ENCODE assay signal across 13 cellular contexts in the genomic region with DNA sequence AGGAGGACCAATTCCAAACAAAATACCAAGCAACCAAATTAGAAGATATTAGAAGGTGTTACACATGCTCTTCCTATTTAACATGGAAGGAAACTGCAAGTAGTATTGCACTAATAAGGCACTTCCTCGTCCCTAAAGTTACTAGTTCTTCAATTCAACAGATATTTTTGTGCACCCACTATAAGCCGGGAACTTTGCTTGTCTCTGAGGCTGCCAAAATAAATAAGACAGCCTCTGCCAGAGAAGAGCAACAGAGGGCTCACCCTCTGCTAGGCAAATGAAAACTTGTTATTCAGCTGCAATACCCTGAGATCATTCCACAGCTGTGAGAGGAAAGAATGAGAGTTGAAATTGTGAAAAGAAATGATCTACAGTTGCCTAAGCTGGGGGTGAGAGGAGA. TPM values are rescaled to one million over a fixed set of nuclear protein-coding genes. Genes with fewer than 3 reads are reported as not detected.
A peak's percentile ranks its signal among the peaks of the same experiment; 100 is the strongest.
DNase-seq lines count a peak whose midpoint lies in the region; ATAC-seq and TF ChIP-seq lines count a peak whose summit lies in the region.
"Had no signal": no experiment of that assay in that cellular context is flagged by ENCODE, and none has a peak within 500 bp of the region (broad histone marks: within the 10 kb centered on the region; RNA-seq: fewer than 3 reads in every experiment).

No MANE protein-coding gene starts in this region.

- in situ Hi-C loops in astrocyte of the spinal cord (cut with HindIII; ENCODE audit: low sequenced_read_pairs), result no loop called here

- H3K4me1 Mint-ChIP-seq in progenitor cell of endocrine pancreas (ENCODE audit: low read depth), result peaks cover 4% of the 10 kb centered on the region
- no peaks in the 10 kb centered on the region for H3K4me1 Mint-ChIP-seq in mesothelial cell of epicardium

- H3K4me3 ChIP-seq in astrocyte of the spinal cord (ENCODE audit: low read depth, low read length) (no peak overlapping the region), skeletal muscle cell (ENCODE audit: low read depth, low read length) (no peak overlapping the region)

- peaks cover 4% of the 10 kb centered on the region for H3K27me3 Mint-ChIP-seq in progenitor cell of endocrine pancreas
- no peaks in the 10 kb centered on the region for H3K27me3 Mint-ChIP-seq in mesothelial cell of epicardium (ENCODE audit: low read depth)

- H3K27ac Mint-ChIP-seq in progenitor cell of endocrine pancreas (no peak overlapping the region), mesothelial cell of epicardium (no peak overlapping the region)

- peak; percentile 86 for ATAC-seq in left ventricle myocardium superior
- ATAC-seq: foreskin keratinocyte had no signal

- H3K36me3 Mint-ChIP-seq in progenitor cell of endocrine pancreas (ENCODE audit: insufficient read depth) (no peaks in the 10 kb centered on the region), mesothelial cell of epicardium (no peaks in the 10 kb centered on the region)

- H3K4me3 Mint-ChIP-seq in progenitor cell of endocrine pancreas (ENCODE audit: low read depth) (no peak overlapping the region), mesothelial cell of epicardium (no peak overlapping the region)

- intact Hi-C loops in left ventricle myocardium superior (cut with micrococcal nuclease), result no loop called here

- DNase-seq in LHCN-M2 (ENCODE audit: low read depth), result peak; percentile 92
- peak; percentile 67 for DNase-seq in astrocyte of the spinal cord (ENCODE audit: low read depth, low spot score)
- no peak for DNase-seq in left ventricle myocardium superior
- peak; percentile 79 for DNase-seq in skeletal muscle cell (ENCODE audit: low read depth)
- no peak for DNase-seq in progenitor cell of endocrine pancreas (ENCODE audit: low spot score, unreplicated experiment)
- no peak for DNase-seq in stimulated activated CD4-positive, alpha-beta T cell treated with anti-CD3 and anti-CD28 coated beads, Interleukin-2, amount 100 ng/mL, for 48 hours
- DNase-seq in mesothelial cell of epicardium (ENCODE audit: low spot score in 2 of 2, unreplicated experiment in 2 of 2), result no peak
- no peak for DNase-seq in activated CD4-positive, alpha-beta T cell treated with anti-CD3 and anti-CD28 coated beads for 1 hour
- DNase-seq: activated CD8-positive, alpha-beta memory T cell treated with anti-CD3 and anti-CD28 coated beads, Interleukin-2, amount 50 U/mL, for 48 hours; DMS53; foreskin keratinocyte; NCI-H82; T1000 had no signal

- no peak for TF ChIP-seq CTCF in astrocyte of the spinal cord (IDR thresholded peaks at IDR 0.05; ENCODE audit: low read depth, low read length)
- no peak for TF ChIP-seq CTCF in progenitor cell of endocrine pancreas (IDR thresholded peaks at IDR 0.05; ENCODE audit: unreplicated experiment)
- no peak for TF ChIP-seq CTCF in mesothelial cell of epicardium (IDR thresholded peaks at IDR 0.05; ENCODE audit: unreplicated experiment)

- H3K9me3 Mint-ChIP-seq in progenitor cell of endocrine pancreas (ENCODE audit: low read depth), result peaks cover 4% of the 10 kb centered on the region
- no peaks in the 10 kb centered on the region for H3K9me3 Mint-ChIP-seq in mesothelial cell of epicardium

RNA-seq across cellular contexts. Expression of gene GSAP, which starts 37.4 kb away (rescaled TPM):
- total RNA-seq in LHCN-M2 (2014; rRNA removed) (21.6 and 24.8 TPM in 2 replicates), left ventricle myocardium superior (7.8 TPM), progenitor cell of endocrine pancreas (9.9 and 10.9 TPM in 2 replicates), mesothelial cell of epicardium (18.4 to 19.8 TPM (median 19.6 TPM) in 3 replicates)
- polyA plus RNA-seq in LHCN-M2 (2012), result 5.7 TPM

Comparison
In these comparisons a context has a peak if more than half of its experiments do, and no peak if none do; other contexts are left out.
1. DNase-seq: peak in LHCN-M2 (single experiment), astrocyte of the spinal cord (single experiment) and skeletal muscle cell (single experiment); none in left ventricle myocardium superior (single experiment), progenitor cell of endocrine pancreas (single experiment), stimulated activated CD4-positive, alpha-beta T cell treated with anti-CD3 and anti-CD28 coated beads, Interleukin-2, amount 100 ng/mL, for 48 hours (0 of 2), mesothelial cell of epicardium (0 of 2) and activated CD4-positive, alpha-beta T cell treated with anti-CD3 and anti-CD28 coated beads for 1 hour (single experiment).